ENCODE assay signal across 33 cellular contexts in the genomic region with DNA sequence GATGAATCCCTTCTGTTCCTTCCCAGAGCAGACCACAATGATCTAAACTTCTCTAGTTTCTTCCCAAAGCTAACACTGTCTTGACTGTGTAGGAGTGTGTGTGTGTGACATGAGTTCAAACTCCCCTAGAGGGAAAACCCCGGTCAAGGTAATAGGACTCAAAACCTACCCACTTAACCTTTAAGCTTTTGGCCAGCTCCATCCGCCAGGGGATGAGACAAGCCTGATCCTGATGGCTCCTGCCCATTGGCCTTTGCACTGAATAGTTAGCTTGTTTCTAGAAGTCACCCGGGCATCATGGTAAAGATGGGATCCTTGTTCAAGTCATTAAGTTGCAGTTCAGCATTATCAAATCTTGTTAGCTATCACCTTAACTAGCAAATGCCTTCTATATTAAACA.
"Had no signal": no experiment of that assay in that cellular context is flagged by ENCODE, and none has a peak within 500 bp of the region (broad histone marks: within the 10 kb centered on the region; RNA-seq: fewer than 3 reads in every experiment).

No MANE protein-coding gene starts in this region.

- H3K4me3 ChIP-seq: adrenal gland, ascending aorta, body of pancreas, breast epithelium, cardiac muscle cell had no signal

- H3K9me3 ChIP-seq: adrenal gland, ascending aorta, body of pancreas, breast epithelium had no signal

- H3K4me1 ChIP-seq: adrenal gland, ascending aorta, body of pancreas, breast epithelium had no signal

- ATAC-seq: activated naive CD4-positive, alpha-beta T cell treated with anti-CD3 and anti-CD28 coated beads, Interleukin-2, amount 50 U/mL, for 72 hours; activated naive CD8-positive, alpha-beta T cell treated with anti-CD3 and anti-CD28 coated beads, Interleukin-2, amount 50 U/mL, for 24 hours; activated T-cell treated with anti-CD3 and anti-CD28 coated beads, Interleukin-2, amount 50 U/mL, for 4 hours; activated T-cell treated with anti-CD3 and anti-CD28 coated beads, Interleukin-2, amount 50 U/mL, for 72 hours; activated T-helper 17 cell treated with anti-CD3 and anti-CD28 coated beads, Interleukin-2, amount 50 U/mL, for 72 hours; body of pancreas had no signal

- DNase-seq: activated effector memory CD4-positive, alpha-beta T cell treated with anti-CD3 and anti-CD28 coated beads, Interleukin-2, amount 50 U/mL, for 16 hours; activated effector memory CD4-positive, alpha-beta T cell treated with Interleukin-2 at 50 U/mL for 16 hours; activated gamma-delta T cell; activated gamma-delta T cell treated with Interleukin-2 at 50 U/mL for 16 hours; activated naive CD4-positive, alpha-beta T cell; activated naive CD4-positive, alpha-beta T cell treated with anti-CD3 and anti-CD28 coated beads for 36 hours; activated naive CD4-positive, alpha-beta T cell treated with anti-CD3 and anti-CD28 coated beads, Interleukin-2, amount 10 ng/mL, durations not matched to agents 7 days and 5 days; activated naive CD4-positive, alpha-beta T cell treated with anti-CD3 and anti-CD28 coated beads, Interleukin-2, amount 50 U/mL, for 16 hours; activated naive CD4-positive, alpha-beta T cell treated with Interleukin-2 at 50 U/mL for 16 hours; activated naive CD8-positive, alpha-beta T cell treated with anti-CD3 and anti-CD28 coated beads for 36 hours; activated naive CD8-positive, alpha-beta T cell treated with anti-CD3 and anti-CD28 coated beads, Interleukin-2, amount 10 ng/mL, durations not matched to agents 7 days and 5 days; activated naive CD8-positive, alpha-beta T cell treated with anti-CD3 and anti-CD28 coated beads, Interleukin-2, amount 50 U/mL, for 24 hours; activated T-cell treated with anti-CD3 and anti-CD28 coated beads, Interleukin-2, amount 50 U/mL, for 1 hour; activated T-cell treated with anti-CD3 and anti-CD28 coated beads, Interleukin-2, amount 50 U/mL, for 24 hours; activated T-cell treated with anti-CD3 and anti-CD28 coated beads, Interleukin-2, amount 50 U/mL, for 4 hours; activated T-cell treated with anti-CD3 and anti-CD28 coated beads, Interleukin-2, amount 50 U/mL, for 48 hours; activated T-cell treated with anti-CD3 and anti-CD28 coated beads, Interleukin-2, amount 50 U/mL, for 72 hours; adrenal gland; amniotic stem cell; amygdala; anterior cingulate cortex; aorta; body of pancreas; brain microvascular endothelial cell; caudate nucleus; central memory CD4-positive, alpha-beta T cell; cerebellar nuclear complex had no signal

- H3K27me3 ChIP-seq: ascending aorta, body of pancreas, brain microvascular endothelial cell, cardiac muscle cell had no signal

- H3K36me3 ChIP-seq: adrenal gland, ascending aorta, brain microvascular endothelial cell, breast epithelium, cardiac muscle cell had no signal

- FAIRE-seq: bronchial epithelial cell had no signal

- H3K27ac ChIP-seq: adrenal gland, ascending aorta, body of pancreas, brain microvascular endothelial cell, breast epithelium, cardiac muscle cell had no signal
